Comparison of ENCODE assay signal across 10 cellular contexts in genomic region chr3:48268936-48269551, GRCh38. TPM values are rescaled to one million over a fixed set of nuclear protein-coding genes. Genes with fewer than 3 reads are reported as not detected.
DNase-seq lines count a peak whose midpoint lies in the region; ATAC-seq, FAIRE-seq and TF ChIP-seq lines count a peak whose summit lies in the region.
"Had no signal": no experiment of that assay in that cellular context is flagged by ENCODE, and none has a peak within 500 bp of the region (broad histone marks: within the 10 kb centered on the region; RNA-seq: fewer than 3 reads in every experiment).

No MANE protein-coding gene starts in this region.

- no peak for DNase-seq in GM12892 (ENCODE audit: insufficient read length)
- DNase-seq in activated T-cell treated with anti-CD3 and anti-CD28 coated beads, Interleukin-2, amount 50 U/mL, for 1 hour: peak; percentile 37
- peak; percentile 40 to 59 for DNase-seq in foreskin keratinocyte
- peak; percentile 69 for DNase-seq in stimulated activated CD4-positive, alpha-beta T cell treated with anti-CD3 and anti-CD28 coated beads, Interleukin-4, amount 100 ng/mL, for 24 hours
- DNase-seq in NOMO-1 treated with dmso at 0.1 percent for 144 hours (lab: John Stamatoyannopoulos, UW; ENCODE audit: unreplicated experiment): no peak
- DNase-seq in NCI-H510A treated with DMSO at 0.1 percent for 48 hours (lab: John Stamatoyannopoulos, UW): no peak
- DNase-seq in islet precursor cell: no peak
- DNase-seq in GM13976 (ENCODE audit: low spot score): no peak

- peak; percentile 17 for ATAC-seq in foreskin keratinocyte

- peak; percentile 28 for TF ChIP-seq CTCF in foreskin keratinocyte (conservative IDR thresholded peaks at IDR 0.05)
- no peak for TF ChIP-seq CTCF in GM13976 (IDR thresholded peaks at IDR 0.05; ENCODE audit: borderline replicate concordance, control extremely low read depth, extremely low read depth, insufficient read depth, missing control alignments)

- in situ Hi-C loops in GM13976 (cut with MboI; ENCODE audit: low sequenced_read_pairs, unreplicated experiment): no loop called here

- no peak for TF ChIP-seq POLR2A in GM12892 (IDR thresholded peaks at IDR 0.05; ENCODE audit: low read depth, low read length)

- H3K27ac ChIP-seq in foreskin keratinocyte: peak overlapping the region; percentile 89
- H3K27ac ChIP-seq: ovary had no signal

- FAIRE-seq in GM12892 (lab: Jason Lieb, UNC): peak; percentile 40

- peaks cover 33% of the 10 kb centered on the region for H3K4me1 ChIP-seq in foreskin keratinocyte

- H3K27me3 ChIP-seq in foreskin keratinocyte: no peaks in the 10 kb centered on the region
- H3K27me3 ChIP-seq: ovary had no signal

RNA-seq across cellular contexts. Expression of gene ZNF589, which starts 28.1 kb away (rescaled TPM):
- polyA plus RNA-seq in GM12892 (2012; ENCODE audit: missing spikeins): 24.5 TPM
- total RNA-seq in foreskin keratinocyte: 10.0 and 10.5 TPM in 2 replicates
- 6.2 and 6.4 TPM in 2 replicates for polyA plus RNA-seq in foreskin keratinocyte

RNA-seq across cellular contexts. Expression of gene NME6, which starts 32.1 kb away (rescaled TPM):
- polyA plus RNA-seq in GM12892 (2012; ENCODE audit: missing spikeins): 20.7 TPM
- total RNA-seq in foreskin keratinocyte: 25.7 and 30.4 TPM in 2 replicates
- 29.2 and 32.8 TPM in 2 replicates for polyA plus RNA-seq in foreskin keratinocyte

RNA-seq across cellular contexts. Expression of gene CAMP, which starts 45.7 kb away (rescaled TPM):
- 5.7 TPM for polyA plus RNA-seq in GM12892 (2012; ENCODE audit: missing spikeins)
- total RNA-seq in foreskin keratinocyte: 0.27 TPM in 1 of 2 replicates, not detected in the other
- polyA plus RNA-seq in foreskin keratinocyte: 0.38 TPM in 1 of 2 replicates, not detected in the other
- total RNA-seq: NCI-H460 had no signal

Comparison
In these comparisons a context has a peak if more than half of its experiments do, and no peak if none do; other contexts are left out.
1. DNase-seq: peak in activated T-cell treated with anti-CD3 and anti-CD28 coated beads, Interleukin-2, amount 50 U/mL, for 1 hour (single experiment), foreskin keratinocyte (2 of 2) and stimulated activated CD4-positive, alpha-beta T cell treated with anti-CD3 and anti-CD28 coated beads, Interleukin-4, amount 100 ng/mL, for 24 hours (single experiment); none in GM12892 (single experiment), NOMO-1 treated with dmso at 0.1 percent for 144 hours (single experiment), NCI-H510A treated with DMSO at 0.1 percent for 48 hours (single experiment), islet precursor cell (single experiment) and GM13976 (single experiment).